Comparison of ENCODE assay signal across 26 cellular contexts in genomic region chr7:24405002-24405401, GRCh38.
DNase-seq lines count a peak whose midpoint lies in the region; ATAC-seq, FAIRE-seq and TF ChIP-seq lines count a peak whose summit lies in the region.
"Had no signal": no experiment of that assay in that cellular context is flagged by ENCODE, and none has a peak within 500 bp of the region (broad histone marks: within the 10 kb centered on the region; RNA-seq: fewer than 3 reads in every experiment).

No MANE protein-coding gene starts in this region.

- peaks cover 65% of the 10 kb centered on the region for H3K4me1 Mint-ChIP-seq in WTC11
- H3K4me1 Mint-ChIP-seq: CD14-positive monocyte had no signal

- intact Hi-C loops in upper lobe of right lung (cut with DNase I): no loop called here

- CTCF ChIA-PET in WTC11 (lab: Charles Lee): interaction anchor here (1.7 kb wide), 1 partner anchor 115 kb away, joined by 6 read pairs; no protein-coding TSS in a partner anchor

- H3K27ac ChIP-seq in HUES48 (ENCODE audit: low read depth, low read length) (peak overlapping the region; percentile 4), upper lobe of right lung (no peak overlapping the region)
- H3K27ac ChIP-seq: 22Rv1, A549, BLaER1 had no signal

- POLR2A ChIA-PET in WTC11 (lab: Charles Lee): no interaction called here

- H3K9me3 Mint-ChIP-seq in WTC11: peaks cover 10% of the 10 kb centered on the region
- H3K9me3 Mint-ChIP-seq: CD14-positive monocyte; CD4-positive, alpha-beta memory T cell; CD4-positive, CD25-positive, alpha-beta regulatory T cell; CD8-positive, alpha-beta memory T cell had no signal

- H3K9ac ChIP-seq in HUES48 (ENCODE audit: low read depth, low read length): no peak overlapping the region
- H3K9ac ChIP-seq: BLaER1 had no signal

- H3K9me3 ChIP-seq in HUES48 (ENCODE audit: control insufficient read depth, insufficient read depth, low read length) (no peaks in the 10 kb centered on the region), upper lobe of right lung (no peaks in the 10 kb centered on the region)
- H3K9me3 ChIP-seq: A549, BE2C, BLaER1 had no signal

- peaks cover 67% of the 10 kb centered on the region for H3K36me3 Mint-ChIP-seq in WTC11
- H3K36me3 Mint-ChIP-seq: CD14-positive monocyte; CD4-positive, alpha-beta memory T cell; CD4-positive, CD25-positive, alpha-beta regulatory T cell; CD8-positive, alpha-beta memory T cell had no signal

- peak overlapping the region; percentile 89 for H3K27ac Mint-ChIP-seq in WTC11
- H3K27ac Mint-ChIP-seq: CD14-positive monocyte; CD4-positive, alpha-beta memory T cell; CD4-positive, CD25-positive, alpha-beta regulatory T cell; CD8-positive, alpha-beta memory T cell had no signal

- H3K27me3 ChIP-seq in HUES48 (ENCODE audit: control insufficient read depth, insufficient read depth, low read length): no peaks in the 10 kb centered on the region
- H3K27me3 ChIP-seq in upper lobe of right lung: no peaks in the 10 kb centered on the region
- H3K27me3 ChIP-seq: BLaER1 had no signal

- no peak for TF ChIP-seq CTCF in WTC11 (IDR thresholded peaks at IDR 0.05)
- TF ChIP-seq CTCF in upper lobe of right lung (IDR thresholded peaks at IDR 0.05): no peak

- peak overlapping the region; percentile 44 for H3K4me3 Mint-ChIP-seq in WTC11
- H3K4me3 Mint-ChIP-seq: CD14-positive monocyte; CD4-positive, alpha-beta memory T cell; CD4-positive, CD25-positive, alpha-beta regulatory T cell; CD8-positive, alpha-beta memory T cell had no signal

- ATAC-seq in WTC11 (no peak), upper lobe of right lung (no peak)
- ATAC-seq: A549, GM12878 had no signal

- H3K4me3 ChIP-seq in HUES48 (ENCODE audit: low read depth, low read length) (no peak overlapping the region), upper lobe of right lung (no peak overlapping the region)
- H3K4me3 ChIP-seq: A549, BLaER1, GM12878 had no signal

- DNase-seq in GM19239 (ENCODE audit: insufficient read length, low spot score) (no peak), WTC11 (ENCODE audit: low spot score) (no peak), renal cortical epithelial cell (ENCODE audit: low read depth) (peak; percentile 7), GM19238 (ENCODE audit: insufficient read length, low spot score) (no peak), upper lobe of right lung (no peak), RCC 7860 (ENCODE audit: low spot score) (no peak)
- DNase-seq: BE2C; C1 segment of cervical spinal cord; CD4-positive, alpha-beta memory T cell; CD4-positive, CD25-positive, alpha-beta regulatory T cell; CD8-positive, alpha-beta memory T cell; COR-L47; DMS 273 treated with DMSO at 0.1 percent for 48 hours; DMS153; DMS53; DMS79; DND-41; EL; GDM1 had no signal

- H3K36me3 ChIP-seq in HUES48 (ENCODE audit: control insufficient read depth, insufficient read depth, low read length) (peaks cover 51% of the 10 kb centered on the region), upper lobe of right lung (no peaks in the 10 kb centered on the region)
- H3K36me3 ChIP-seq: BE2C, BLaER1 had no signal

- peaks cover 2% of the 10 kb centered on the region; the same call in 1 of the 2 replicates for H3K27me3 Mint-ChIP-seq in WTC11 (ENCODE audit: low read depth)

- peak; percentile 35 for FAIRE-seq in GM19239 (lab: Jason Lieb, UNC)
- no peak for FAIRE-seq in RCC 7860 (lab: Jason Lieb, UNC)
- FAIRE-seq: A549, GM12878, GM18507 had no signal

- peaks cover 54% of the 10 kb centered on the region for H3K4me1 ChIP-seq in HUES48 (ENCODE audit: control insufficient read depth, insufficient read depth, low read length)
- no peaks in the 10 kb centered on the region for H3K4me1 ChIP-seq in upper lobe of right lung
- H3K4me1 ChIP-seq: BE2C had no signal

TF ChIP-seq in WTC11, 78 proteins besides CTCF, POLR2A, EP300 and RAD21:
- TF ChIP-seq NFATC4 (CRISPR knock-in tag; IDR thresholded peaks at IDR 0.05) (peak; percentile 75; the same call in 1 of the 2 replicates), ZNF425 (CRISPR knock-in tag; conservative IDR thresholded peaks at IDR 0.05) (peak; percentile 67), ZNF416 (CRISPR knock-in tag; IDR thresholded peaks at IDR 0.05) (peak; percentile 70; the same call in 1 of the 2 replicates), NFYB (CRISPR knock-in tag; conservative IDR thresholded peaks at IDR 0.05; ENCODE audit: low read depth) (no peak), ZNF671 (CRISPR knock-in tag; IDR thresholded peaks at IDR 0.05) (peak; percentile 78; the same call in 1 of the 2 replicates), SP1 (CRISPR knock-in tag; conservative IDR thresholded peaks at IDR 0.05) (no peak)
